ENCODE assay signal across 16 cellular contexts in genomic region chr4:149719806-149720205, GRCh38.
DNase-seq lines count a peak whose midpoint lies in the region; ATAC-seq and TF ChIP-seq lines count a peak whose summit lies in the region.
"Had no signal": no experiment of that assay in that cellular context is flagged by ENCODE, and none has a peak within 500 bp of the region (broad histone marks: within the 10 kb centered on the region; RNA-seq: fewer than 3 reads in every experiment).

No MANE protein-coding gene starts in this region.

- H3K9me3 Mint-ChIP-seq in nephron progenitor cell, result peaks cover 6% of the 10 kb centered on the region

- no peaks in the 10 kb centered on the region for H3K36me3 Mint-ChIP-seq in nephron progenitor cell (ENCODE audit: low read depth)

- no peak for TF ChIP-seq CTCF in nephron progenitor cell (IDR thresholded peaks at IDR 0.05)

- no peak overlapping the region for H3K27ac Mint-ChIP-seq in nephron progenitor cell

- H3K4me1 Mint-ChIP-seq in nephron progenitor cell, result no peaks in the 10 kb centered on the region

- ATAC-seq in GM18517 (IDR thresholded peaks at IDR 0.05; ENCODE audit: unreplicated experiment) (peak; percentile 53), GM21717 (IDR thresholded peaks at IDR 0.05; ENCODE audit: unreplicated experiment) (peak; percentile 59), HG03432 (IDR thresholded peaks at IDR 0.05; ENCODE audit: unreplicated experiment) (peak; percentile 65)
- ATAC-seq: SK-N-SH treated with all-trans-retinoic acid at 6 μM for 48 hours had no signal

- DNase-seq in NCI-H2107 treated with DMSO at 0.1 percent for 48 hours (lab: John Stamatoyannopoulos, UW; ENCODE audit: unreplicated experiment), result no peak
- no peak for DNase-seq in nephron progenitor cell
- no peak for DNase-seq in pons (ENCODE audit: low spot score)
- no peak for DNase-seq in G401 (ENCODE audit: low spot score)
- DNase-seq: COR-L47, HCEC 1CT, NCI-H1105 treated with DMSO at 0.1 percent for 48 hours, NCI-H1694 treated with DMSO at 0.1 percent for 48 hours, NCI-H2107, NCI-H526, OCI-M1, SHP77 treated with DMSO at 0.1 percent for 48 hours had no signal

- H3K27me3 Mint-ChIP-seq in nephron progenitor cell (ENCODE audit: low read depth, poor library complexity), result peaks cover 7% of the 10 kb centered on the region

- H3K4me3 Mint-ChIP-seq in nephron progenitor cell, result no peak overlapping the region

- in situ Hi-C loops in G401 (cut with HindIII; ENCODE audit: low sequenced_read_pairs), result no loop called here
